22 cellular contexts compared by ENCODE assay signal in genomic region chr9:15469862-15470261, GRCh38. TPM values are rescaled to one million over a fixed set of nuclear protein-coding genes. Genes with fewer than 3 reads are reported as not detected.
A peak's percentile ranks its signal among the peaks of the same experiment; 100 is the strongest.
DNase-seq lines count a peak whose midpoint lies in the region; ATAC-seq, FAIRE-seq and TF ChIP-seq lines count a peak whose summit lies in the region.
"Had no signal": no experiment of that assay in that cellular context is flagged by ENCODE, and none has a peak within 500 bp of the region (broad histone marks: within the 10 kb centered on the region; RNA-seq: fewer than 3 reads in every experiment).

No MANE protein-coding gene starts in this region.

- no peak overlapping the region for H3K4me3 Mint-ChIP-seq in CD4-positive, alpha-beta memory T cell
- no peak overlapping the region for H3K4me3 Mint-ChIP-seq in astrocyte (ENCODE audit: unreplicated experiment)
- no peak overlapping the region for H3K4me3 Mint-ChIP-seq in naive thymus-derived CD4-positive, alpha-beta T cell
- H3K4me3 Mint-ChIP-seq: CD4-positive, CD25-positive, alpha-beta regulatory T cell; effector memory CD8-positive, alpha-beta T cell; stimulated activated naive CD8-positive, alpha-beta T cell treated with anti-CD3 and anti-CD28 coated beads, Interleukin-15, Interleukin-2, amounts not matched to agents 100 ng/mL and 50 ng/mL, for 24 hours; T-cell had no signal

- no peaks in the 10 kb centered on the region for H3K4me1 ChIP-seq in CD4-positive, alpha-beta memory T cell (ENCODE audit: insufficient read depth, low read length)
- peaks cover 3% of the 10 kb centered on the region for H3K4me1 ChIP-seq in astrocyte (ENCODE audit: insufficient read depth, low read length)
- H3K4me1 ChIP-seq in naive thymus-derived CD4-positive, alpha-beta T cell (ENCODE audit: control insufficient read depth in 2 of 2, insufficient read depth in 2 of 2, low read length in 2 of 2): no peaks in the 10 kb centered on the region
- no peaks in the 10 kb centered on the region for H3K4me1 ChIP-seq in PC-9 (replicated peaks; ENCODE audit: insufficient read depth)
- H3K4me1 ChIP-seq: breast epithelium, psoas muscle, thyroid gland had no signal

- CTCF ChIA-PET in CD4-positive, alpha-beta memory T cell (lab: Charles Lee; ENCODE audit: partially characterized antibody): interaction anchor here (1.4 to 2.5 kb wide), 2 partner anchors 13 to 36 kb away, joined by 3 to 6 read pairs; no protein-coding TSS in a partner anchor
- CTCF ChIA-PET in naive thymus-derived CD4-positive, alpha-beta T cell (lab: Charles Lee): interaction anchor here (0.6 kb wide), 1 partner anchor 166 kb away, joined by 3 read pairs; no protein-coding TSS in a partner anchor
- CTCF ChIA-PET in PC-9 (lab: Charles Lee): no interaction called here

- no peak overlapping the region for H3K9ac ChIP-seq in astrocyte (ENCODE audit: low read length)

- H4K20me1 ChIP-seq in astrocyte (ENCODE audit: insufficient read depth, low read length) (no peaks in the 10 kb centered on the region), PC-9 (ENCODE audit: insufficient read depth) (no peaks in the 10 kb centered on the region)

- H3K36me3 Mint-ChIP-seq in CD4-positive, alpha-beta memory T cell: peaks cover 54 to 73% of the 10 kb centered on the region in 2 donors
- peaks cover 6% of the 10 kb centered on the region for H3K36me3 Mint-ChIP-seq in astrocyte (ENCODE audit: low read depth, unreplicated experiment)
- H3K36me3 Mint-ChIP-seq in naive thymus-derived CD4-positive, alpha-beta T cell: peaks cover 14 to 49% (median 32%) of the 10 kb centered on the region in 5 donors

- no peak for TF ChIP-seq CTCF in astrocyte (IDR thresholded peaks at IDR 0.05; ENCODE audit: insufficient read depth, low read depth, low read length)
- TF ChIP-seq CTCF in PC-9 (conservative IDR thresholded peaks at IDR 0.05): no peak

- POLR2A ChIA-PET in CD4-positive, alpha-beta memory T cell (lab: Charles Lee; ENCODE audit: partially characterized antibody): interaction anchor here (0.8 to 2.1 kb wide), 2 partner anchors 9 to 41 kb away, joined by 5 to 9 read pairs; partner anchors contain the start of gene PSIP1
- POLR2A ChIA-PET in naive thymus-derived CD4-positive, alpha-beta T cell (lab: Charles Lee): interaction anchor here (0.6 to 1.3 kb wide), 4 partner anchors 12 to 82 kb away, joined by 3 to 4 read pairs (median 4); partner anchors contain the start of gene PSIP1
- POLR2A ChIA-PET in PC-9 (lab: Charles Lee; ENCODE audit: unreplicated experiment): no interaction called here

- no peak overlapping the region for H2AFZ ChIP-seq in astrocyte (ENCODE audit: low read depth, low read length)
- H2AFZ ChIP-seq in PC-9: no peak overlapping the region

- no peak overlapping the region for H3K4me3 ChIP-seq in CD4-positive, alpha-beta memory T cell (ENCODE audit: low read length in 2 of 2)
- H3K4me3 ChIP-seq in astrocyte (ENCODE audit: insufficient read depth, low read depth, low read length): no peak overlapping the region
- no peak overlapping the region for H3K4me3 ChIP-seq in naive thymus-derived CD4-positive, alpha-beta T cell (ENCODE audit: low read length)
- no peak overlapping the region for H3K4me3 ChIP-seq in PC-9
- H3K4me3 ChIP-seq: breast epithelium, psoas muscle, SJCRH30, thyroid gland had no signal

- no TSS peak for BruUV-seq in PC-9 (replicated peaks; lab: Mats Ljungman, UMichigan)

- H3K4me1 Mint-ChIP-seq in CD4-positive, alpha-beta memory T cell: peaks cover 5 to 20% (median 9%) of the 10 kb centered on the region in 4 donors
- peaks cover 5% of the 10 kb centered on the region for H3K4me1 Mint-ChIP-seq in astrocyte (ENCODE audit: low read depth, unreplicated experiment)
- peaks cover 5 to 31% (median 19%) of the 10 kb centered on the region in 7 donors for H3K4me1 Mint-ChIP-seq in naive thymus-derived CD4-positive, alpha-beta T cell

- DNase-seq in NCI-H1092 treated with DMSO at 0.1 percent for 48 hours (lab: John Stamatoyannopoulos, UW): peak; percentile 28
- no peak for DNase-seq in NCI-H1092 (lab: John Stamatoyannopoulos, UW)
- no peak for DNase-seq in CD4-positive, alpha-beta memory T cell
- peak; percentile 23 for DNase-seq in astrocyte (ENCODE audit: low read depth)
- DNase-seq in naive thymus-derived CD4-positive, alpha-beta T cell: no peak
- DNase-seq in hepatic stellate cell (ENCODE audit: low spot score): no peak
- DNase-seq in PC-9: no peak
- DNase-seq: 8988T; activated CD4-positive, alpha-beta T cell treated with anti-CD3 and anti-CD28 coated beads, Interleukin-2, amount 50 U/mL, for 4 hours; activated CD8-positive, alpha-beta memory T cell treated with anti-CD3 and anti-CD28 coated beads, Interleukin-2, amount 50 U/mL, for 4 hours; CD4-positive, CD25-positive, alpha-beta regulatory T cell; effector memory CD8-positive, alpha-beta T cell; foreskin melanocyte; NCI-H526; psoas muscle; T-cell; thyroid gland had no signal

- H3K9me2 ChIP-seq in PC-9 (ENCODE audit: insufficient read depth): no peaks in the 10 kb centered on the region

- H3K27ac Mint-ChIP-seq in CD4-positive, alpha-beta memory T cell: peak overlapping the region in 4 of 7 donors; percentile 2 to 88 (median 31)
- H3K27ac Mint-ChIP-seq in astrocyte (ENCODE audit: unreplicated experiment): no peak overlapping the region
- H3K27ac Mint-ChIP-seq in naive thymus-derived CD4-positive, alpha-beta T cell: peak overlapping the region in 6 of 9 donors; percentile 6 to 82 (median 52)
- H3K27ac Mint-ChIP-seq: stimulated activated naive CD8-positive, alpha-beta T cell treated with anti-CD3 and anti-CD28 coated beads, Interleukin-15, Interleukin-2, amounts not matched to agents 100 ng/mL and 50 ng/mL, for 24 hours had no signal

- ATAC-seq in naive thymus-derived CD4-positive, alpha-beta T cell: no peak
- no peak for ATAC-seq in HG02884 (IDR thresholded peaks at IDR 0.05; ENCODE audit: unreplicated experiment)
- ATAC-seq: effector memory CD8-positive, alpha-beta T cell; HepG2; psoas muscle; T-cell had no signal

- no peaks in the 10 kb centered on the region for H3K27me3 Mint-ChIP-seq in CD4-positive, alpha-beta memory T cell
- H3K27me3 Mint-ChIP-seq in astrocyte (ENCODE audit: low read depth, unreplicated experiment): no peaks in the 10 kb centered on the region
- no peaks in the 10 kb centered on the region for H3K27me3 Mint-ChIP-seq in naive thymus-derived CD4-positive, alpha-beta T cell
- H3K27me3 Mint-ChIP-seq: CD4-positive, CD25-positive, alpha-beta regulatory T cell; effector memory CD8-positive, alpha-beta T cell; stimulated activated naive CD8-positive, alpha-beta T cell treated with anti-CD3 and anti-CD28 coated beads, Interleukin-15, Interleukin-2, amounts not matched to agents 100 ng/mL and 50 ng/mL, for 24 hours; T-cell had no signal

- peaks cover 42% of the 10 kb centered on the region for H3K36me3 ChIP-seq in CD4-positive, alpha-beta memory T cell (ENCODE audit: insufficient read depth, low read length)
- H3K36me3 ChIP-seq in astrocyte (ENCODE audit: insufficient read depth, low read length) (peaks cover 27% of the 10 kb centered on the region), PC-9 (ENCODE audit: low read depth) (no peaks in the 10 kb centered on the region; the same call in 1 of the 2 replicates)
- H3K36me3 ChIP-seq in naive thymus-derived CD4-positive, alpha-beta T cell (ENCODE audit: control insufficient read depth in 2 of 3, insufficient read depth in 3 of 3, low read length in 3 of 3): peaks cover 13 to 73% (median 31%) of the 10 kb centered on the region in 3 experiments
- H3K36me3 ChIP-seq: breast epithelium had no signal

- no peaks in the 10 kb centered on the region for H3F3A ChIP-seq in PC-9 (ENCODE audit: insufficient read depth, low read depth)

- no peak overlapping the region for H3K27ac ChIP-seq in CD4-positive, alpha-beta memory T cell (ENCODE audit: low read depth, low read length)
- H3K27ac ChIP-seq in astrocyte (ENCODE audit: low read depth, low read length): no peak overlapping the region
- no peak overlapping the region for H3K27ac ChIP-seq in naive thymus-derived CD4-positive, alpha-beta T cell (ENCODE audit: low read depth, low read length)
- no peak overlapping the region for H3K27ac ChIP-seq in PC-9
- H3K27ac ChIP-seq: breast epithelium, psoas muscle, SJCRH30, thyroid gland had no signal

- H3K4me2 ChIP-seq in astrocyte (ENCODE audit: low read length) (no peak overlapping the region), PC-9 (no peak overlapping the region)

- FAIRE-seq in astrocyte (lab: Jason Lieb, UNC): no peak
- FAIRE-seq: HepG2 had no signal

- intact Hi-C loops in CD4-positive, alpha-beta memory T cell (cut with micrococcal nuclease): loop anchor here (5.0 kb wide), 1 partner anchor 37 kb away; no protein-coding TSS in a partner anchor
- intact Hi-C loops in naive thymus-derived CD4-positive, alpha-beta T cell (cut with micrococcal nuclease): loop anchor here (1.0 to 10.0 kb wide), 3 partner anchors 9 to 45 kb away; partner anchors contain the start of gene SNAPC3 (in 1 of the 2)
- intact Hi-C loops in PC-9 (cut with micrococcal nuclease; ENCODE audit: unreplicated experiment): no loop called here

- no peaks in the 10 kb centered on the region for H3K9me3 Mint-ChIP-seq in CD4-positive, alpha-beta memory T cell
- no peaks in the 10 kb centered on the region for H3K9me3 Mint-ChIP-seq in astrocyte (ENCODE audit: unreplicated experiment)
- no peaks in the 10 kb centered on the region for H3K9me3 Mint-ChIP-seq in naive thymus-derived CD4-positive, alpha-beta T cell
- H3K9me3 Mint-ChIP-seq: CD4-positive, CD25-positive, alpha-beta regulatory T cell; effector memory CD8-positive, alpha-beta T cell; stimulated activated naive CD8-positive, alpha-beta T cell treated with anti-CD3 and anti-CD28 coated beads, Interleukin-15, Interleukin-2, amounts not matched to agents 100 ng/mL and 50 ng/mL, for 24 hours; T-cell had no signal

- no peaks in the 10 kb centered on the region for H3K27me3 ChIP-seq in CD4-positive, alpha-beta memory T cell (ENCODE audit: insufficient read depth, low read length)
- H3K27me3 ChIP-seq in astrocyte (ENCODE audit: insufficient read depth, low read length) (no peaks in the 10 kb centered on the region), PC-9 (ENCODE audit: insufficient read depth, low read depth) (no peaks in the 10 kb centered on the region)
- H3K27me3 ChIP-seq in naive thymus-derived CD4-positive, alpha-beta T cell (ENCODE audit: control insufficient read depth in 2 of 2, insufficient read depth in 2 of 2, low read length in 2 of 2): no peaks in the 10 kb centered on the region
- H3K27me3 ChIP-seq: breast epithelium, SJCRH30, thyroid gland had no signal

- H3K79me2 ChIP-seq in astrocyte (ENCODE audit: insufficient read depth, low read length): no peaks in the 10 kb centered on the region
- H3K79me2 ChIP-seq in PC-9 (ENCODE audit: low read depth): no peaks in the 10 kb centered on the region

- H3K9me3 ChIP-seq in CD4-positive, alpha-beta memory T cell (ENCODE audit: control insufficient read depth in 1 of 2, low read length in 2 of 2): no peaks in the 10 kb centered on the region
- H3K9me3 ChIP-seq in astrocyte (ENCODE audit: insufficient read depth, low read depth, low read length) (no peaks in the 10 kb centered on the region), PC-9 (ENCODE audit: insufficient read depth, low read depth) (no peaks in the 10 kb centered on the region)
- no peaks in the 10 kb centered on the region for H3K9me3 ChIP-seq in naive thymus-derived CD4-positive, alpha-beta T cell (ENCODE audit: control insufficient read depth in 2 of 3, low read length in 3 of 3)
- H3K9me3 ChIP-seq: breast epithelium, psoas muscle, SJCRH30, thyroid gland had no signal

RNA-seq across cellular contexts. Expression of gene PSIP1, which starts 40.9 kb away (rescaled TPM):
- total RNA-seq in CD4-positive, alpha-beta memory T cell: 100 to 1,000 TPM; 181 to 188 TPM
- polyA plus RNA-seq in CD4-positive, alpha-beta memory T cell: 100 to 1,000 TPM in 1 of 2 donors, 10 to 100 TPM in 1; 75.1 to 144 TPM
- total RNA-seq in astrocyte: 25.4 and 28.5 TPM in 2 replicates
- total RNA-seq in naive thymus-derived CD4-positive, alpha-beta T cell: 100 to 1,000 TPM in 4 of 5 experiments, 10 to 100 TPM in 1; 97.8 to 213 (median 120) TPM
- polyA plus RNA-seq in naive thymus-derived CD4-positive, alpha-beta T cell: 100 to 1,000 TPM; 139 to 155 TPM
- 65.3 and 67.8 TPM in 2 replicates for total RNA-seq in PC-9 (2021)

RNA-seq across cellular contexts. Expression of gene SNAPC3, which starts 47.2 kb away (rescaled TPM):
- 10 to 100 TPM; 33.3 to 34.2 TPM for total RNA-seq in CD4-positive, alpha-beta memory T cell
- 10 to 100 TPM in 1 of 2 donors, 1 to 10 TPM in 1; 9.8 to 14.3 TPM for polyA plus RNA-seq in CD4-positive, alpha-beta memory T cell
- total RNA-seq in astrocyte: 39.6 and 40.3 TPM in 2 replicates
- 10 to 100 TPM; 11.9 to 44.4 (median 33.5) TPM for total RNA-seq in naive thymus-derived CD4-positive, alpha-beta T cell
- polyA plus RNA-seq in naive thymus-derived CD4-positive, alpha-beta T cell: 10 to 100 TPM; 10.1 to 11.4 TPM
- 11.3 and 13.7 TPM in 2 replicates for total RNA-seq in PC-9 (2021)

Comparison
In these comparisons a context has a peak if more than half of its experiments do, and no peak if none do; other contexts are left out.
1. DNase-seq: peak in NCI-H1092 treated with DMSO at 0.1 percent for 48 hours (single experiment) and astrocyte (single experiment); none in NCI-H1092 (single experiment), CD4-positive, alpha-beta memory T cell (0 of 5), naive thymus-derived CD4-positive, alpha-beta T cell (0 of 9), hepatic stellate cell (single experiment) and PC-9 (0 of 2).